ENCODE assay signal across 27 cellular contexts in the genomic region with DNA sequence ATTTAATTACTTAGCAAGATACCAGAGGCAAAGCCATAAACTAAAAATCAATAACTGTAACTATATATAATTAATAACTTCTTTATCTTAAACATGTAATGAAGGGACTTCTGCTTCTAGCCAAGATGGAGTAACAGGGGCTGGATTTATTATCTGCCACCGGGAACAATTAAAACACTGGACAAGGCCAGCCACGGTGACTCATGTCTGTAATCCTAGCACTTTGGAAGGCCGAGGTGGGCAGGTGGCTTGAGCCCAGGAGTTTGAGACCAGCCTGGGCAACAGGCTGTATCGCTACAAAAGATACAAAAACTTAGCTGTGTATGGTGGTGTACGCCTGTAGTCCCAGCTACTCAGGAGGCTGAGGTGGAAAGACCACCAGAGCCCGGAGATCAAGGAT.
A peak's percentile ranks its signal among the peaks of the same experiment; 100 is the strongest.
DNase-seq lines count a peak whose midpoint lies in the region; ATAC-seq and TF ChIP-seq lines count a peak whose summit lies in the region.
"Had no signal": no experiment of that assay in that cellular context is flagged by ENCODE, and none has a peak within 500 bp of the region (broad histone marks: within the 10 kb centered on the region; RNA-seq: fewer than 3 reads in every experiment).

No MANE protein-coding gene starts in this region.

- H3K27me3 Mint-ChIP-seq in activated CD8-positive, alpha-beta T cell treated with anti-CD3 and anti-CD28 coated beads for 36 hours: no peaks in the 10 kb centered on the region
- H3K27me3 Mint-ChIP-seq: activated CD4-positive, alpha-beta memory T cell treated with anti-CD3 and anti-CD28 coated beads for 36 hours; CD4-positive, alpha-beta memory T cell; T-cell had no signal

- ATAC-seq in psoas muscle (peak in 3 of 4 donors; percentile 54 to 80 (median 70)), GM18909 (IDR thresholded peaks at IDR 0.05; ENCODE audit: poor library complexity, unreplicated experiment) (no peak)
- no peak for ATAC-seq in activated CD8-positive, alpha-beta T cell treated with anti-CD3 and anti-CD28 coated beads for 36 hours
- ATAC-seq: activated CD4-positive, CD25-positive, alpha-beta regulatory T cell treated with anti-CD3 and anti-CD28 coated beads, Interleukin-2, amount 50 U/mL, for 24 hours; HCT116; Panc1; stimulated activated effector memory CD8-positive, alpha-beta T cell treated with anti-CD3 and anti-CD28 coated beads, Interleukin-12 subunit alpha, Interleukin-12 subunit beta, amount 100 ng/mL, for 72 hours; T-cell had no signal

- DNase-seq in DMS53 (lab: John Stamatoyannopoulos, UW): peak; percentile 14
- DNase-seq in DMS53 treated with DMSO at 0.1 percent for 48 hours (lab: John Stamatoyannopoulos, UW; ENCODE audit: unreplicated experiment): no peak
- peak; percentile 23 for DNase-seq in NCI-H146 (lab: John Stamatoyannopoulos, UW)
- peak; percentile 29 for DNase-seq in fibroblast of mammary gland (ENCODE audit: low read depth)
- DNase-seq in psoas muscle: no peak
- no peak for DNase-seq in hepatic stellate cell (ENCODE audit: low spot score)
- no peak for DNase-seq in activated CD8-positive, alpha-beta T cell treated with anti-CD3 and anti-CD28 coated beads for 36 hours
- DNase-seq: activated CD4-positive, alpha-beta memory T cell treated with anti-CD3 and anti-CD28 coated beads for 36 hours; activated effector memory CD4-positive, alpha-beta T cell treated with anti-CD3 and anti-CD28 coated beads, Interleukin-2, amount 50 U/mL, for 16 hours; activated T-cell treated with anti-CD3 and anti-CD28 coated beads for 4 hours; CD4-positive, alpha-beta memory T cell; cortex of kidney; DMS153; mammary epithelial cell; MM.1S; NCI-H1417 treated with DMSO at 0.1 percent for 48 hours; nucleus accumbens; spleen; stimulated activated CD4-positive, alpha-beta T cell treated with anti-CD3 and anti-CD28 coated beads, Interleukin-2, amount 100 ng/mL, for 48 hours; T-cell had no signal

- no peak overlapping the region for H3K4me3 Mint-ChIP-seq in activated CD8-positive, alpha-beta T cell treated with anti-CD3 and anti-CD28 coated beads for 36 hours
- H3K4me3 Mint-ChIP-seq: activated CD4-positive, alpha-beta memory T cell treated with anti-CD3 and anti-CD28 coated beads for 36 hours; CD4-positive, alpha-beta memory T cell; stimulated activated effector memory CD8-positive, alpha-beta T cell treated with anti-CD3 and anti-CD28 coated beads, Interleukin-12 subunit alpha, Interleukin-12 subunit beta, amount 100 ng/mL, for 72 hours; T-cell had no signal

- 51 to 64% (median 52%) methylated on average over 6 of the region's 6 CpGs for WGBS in psoas muscle, 3 donors

- no peaks in the 10 kb centered on the region for H3K4me1 ChIP-seq in psoas muscle
- H3K4me1 ChIP-seq: SJSA1, spleen had no signal

- H3K27ac ChIP-seq in psoas muscle: no peak overlapping the region
- H3K27ac ChIP-seq: 22Rv1, SJSA1, spleen had no signal

- H3K4me1 Mint-ChIP-seq in activated CD8-positive, alpha-beta T cell treated with anti-CD3 and anti-CD28 coated beads for 36 hours (ENCODE audit: low read depth): peaks cover 4% of the 10 kb centered on the region

- TF ChIP-seq CTCF in fibroblast of mammary gland (conservative IDR thresholded peaks at IDR 0.05; ENCODE audit: control insufficient read depth, insufficient read depth, low read depth, low read length) (no peak), psoas muscle (IDR thresholded peaks at IDR 0.05) (no peak)
- no peak for TF ChIP-seq CTCF in activated CD8-positive, alpha-beta T cell treated with anti-CD3 and anti-CD28 coated beads for 36 hours (IDR thresholded peaks at IDR 0.05)

- peaks cover 47% of the 10 kb centered on the region for H3K36me3 Mint-ChIP-seq in activated CD8-positive, alpha-beta T cell treated with anti-CD3 and anti-CD28 coated beads for 36 hours (ENCODE audit: low read depth)

- CTCF ChIA-PET in activated CD8-positive, alpha-beta T cell treated with anti-CD3 and anti-CD28 coated beads for 36 hours (lab: Charles Lee): interaction anchor here (0.8 kb wide), 1 partner anchor 10 kb away, joined by 3 read pairs; no protein-coding TSS in a partner anchor

- H3K9me3 ChIP-seq in psoas muscle: no peaks in the 10 kb centered on the region
- H3K9me3 ChIP-seq: SJSA1 had no signal

- no peaks in the 10 kb centered on the region for H3K27me3 ChIP-seq in psoas muscle (ENCODE audit: insufficient read depth in 3 of 3, low read length in 2 of 3)
- H3K27me3 ChIP-seq: SJSA1, spleen had no signal

- no peak overlapping the region for H3K27ac Mint-ChIP-seq in activated CD8-positive, alpha-beta T cell treated with anti-CD3 and anti-CD28 coated beads for 36 hours
- H3K27ac Mint-ChIP-seq: activated CD4-positive, alpha-beta memory T cell treated with anti-CD3 and anti-CD28 coated beads for 36 hours; stimulated activated effector memory CD8-positive, alpha-beta T cell treated with anti-CD3 and anti-CD28 coated beads, Interleukin-12 subunit alpha, Interleukin-12 subunit beta, amount 100 ng/mL, for 72 hours had no signal

- POLR2A ChIA-PET in activated CD8-positive, alpha-beta T cell treated with anti-CD3 and anti-CD28 coated beads for 36 hours (lab: Charles Lee): no interaction called here

- peaks cover 3% of the 10 kb centered on the region for H3K9me3 Mint-ChIP-seq in activated CD8-positive, alpha-beta T cell treated with anti-CD3 and anti-CD28 coated beads for 36 hours
- H3K9me3 Mint-ChIP-seq: CD4-positive, alpha-beta memory T cell; stimulated activated effector memory CD8-positive, alpha-beta T cell treated with anti-CD3 and anti-CD28 coated beads, Interleukin-12 subunit alpha, Interleukin-12 subunit beta, amount 100 ng/mL, for 72 hours had no signal

- intact Hi-C loops in psoas muscle (cut with DNase I): no loop called here
- intact Hi-C loops in activated CD8-positive, alpha-beta T cell treated with anti-CD3 and anti-CD28 coated beads for 36 hours (cut with micrococcal nuclease): no loop called here

- no peak overlapping the region for H3K4me3 ChIP-seq in fibroblast of mammary gland (ENCODE audit: control insufficient read depth, low read depth, low read length)
- H3K4me3 ChIP-seq in psoas muscle: no peak overlapping the region
- H3K4me3 ChIP-seq: SJSA1, spleen had no signal

- H3K36me3 ChIP-seq in psoas muscle (ENCODE audit: insufficient read depth in 1 of 2, low read depth in 1 of 2): peaks cover 0 to 15% of the 10 kb centered on the region in 2 donors

Comparison
In these comparisons a context has a peak if more than half of its experiments do, and no peak if none do; other contexts are left out.
1. DNase-seq: peak in DMS53 (single experiment), NCI-H146 (single experiment) and fibroblast of mammary gland (single experiment); none in DMS53 treated with DMSO at 0.1 percent for 48 hours (single experiment), psoas muscle (0 of 2), hepatic stellate cell (single experiment) and activated CD8-positive, alpha-beta T cell treated with anti-CD3 and anti-CD28 coated beads for 36 hours (single experiment).
2. ATAC-seq: peak in psoas muscle (3 of 4); none in GM18909 (single experiment) and activated CD8-positive, alpha-beta T cell treated with anti-CD3 and anti-CD28 coated beads for 36 hours (single experiment).